ENCODE assay signal across 9 cellular contexts in genomic region chr15:68791431-68792283, GRCh38. TPM values are rescaled to one million over a fixed set of nuclear protein-coding genes. Genes with fewer than 3 reads are reported as not detected.
DNase-seq lines count a peak whose midpoint lies in the region; ATAC-seq and TF ChIP-seq lines count a peak whose summit lies in the region.
"Had no signal": no experiment of that assay in that cellular context is flagged by ENCODE, and none has a peak within 500 bp of the region (broad histone marks: within the 10 kb centered on the region; RNA-seq: fewer than 3 reads in every experiment).

No MANE protein-coding gene starts in this region.

- intact Hi-C loops in lower lobe of right lung (cut with DNase I) = no loop called here

- no peak overlapping the region for H3K4me3 ChIP-seq in lower lobe of right lung

- ATAC-seq in HG03457 (IDR thresholded peaks at IDR 0.05; ENCODE audit: unreplicated experiment) (peak; percentile 46), lower lobe of right lung (peak in 1 of 2 donors; percentile 15), foreskin keratinocyte (no peak)

- peak; percentile 88 for DNase-seq in NK-92 treated with Interleukin-12 subunit alpha and Interleukin-12 subunit beta, amount 100 ng/mL, for 24 hours (lab: John Stamatoyannopoulos, UW)
- no peak for DNase-seq in NK-92 (lab: John Stamatoyannopoulos, UW; ENCODE audit: unreplicated experiment)
- peak; percentile 79 for DNase-seq in activated CD8-positive, alpha-beta memory T cell treated with anti-CD3 and anti-CD28 coated beads for 24 hours
- no peak for DNase-seq in lower lobe of right lung
- no peak for DNase-seq in erythroblast (lab: John Stamatoyannopoulos, UW)
- DNase-seq in SK-N-DZ (ENCODE audit: low spot score) = no peak
- DNase-seq in foreskin keratinocyte = no peak

- TF ChIP-seq POLR2A in erythroblast (IDR thresholded peaks at IDR 0.05; ENCODE audit: low read length) = no peak

- H3K27ac ChIP-seq in lower lobe of right lung = peak overlapping the region; percentile 76
- H3K27ac ChIP-seq in foreskin keratinocyte = no peak overlapping the region
- H3K27ac ChIP-seq: 22Rv1 had no signal

- H3K27me3 ChIP-seq in lower lobe of right lung (ENCODE audit: low read depth) (no peaks in the 10 kb centered on the region), foreskin keratinocyte (no peaks in the 10 kb centered on the region)

- H3K9me3 ChIP-seq in lower lobe of right lung = no peaks in the 10 kb centered on the region

- peaks cover 11% of the 10 kb centered on the region for H3K36me3 ChIP-seq in lower lobe of right lung

- H3K4me1 ChIP-seq in lower lobe of right lung (peaks cover 93% of the 10 kb centered on the region), foreskin keratinocyte (peaks cover 14% of the 10 kb centered on the region)

- TF ChIP-seq CTCF in lower lobe of right lung (IDR thresholded peaks at IDR 0.05) (no peak), foreskin keratinocyte (conservative IDR thresholded peaks at IDR 0.05) (no peak)

RNA-seq across cellular contexts. Expression of gene ANP32A, which starts 29.0 kb away (rescaled TPM):
- 129 TPM for total RNA-seq in lower lobe of right lung
- polyA plus RNA-seq in SK-N-DZ (2014; cell fraction: cytosol; rRNA removed) = 160 and 194 TPM in 2 replicates
- polyA plus RNA-seq in SK-N-DZ (2014; cell fraction: nucleus; rRNA removed) = 68.4 and 81.7 TPM in 2 replicates
- 104 and 145 TPM in 2 replicates for total RNA-seq in foreskin keratinocyte
- 150 and 179 TPM in 2 replicates for polyA plus RNA-seq in foreskin keratinocyte

Comparison
In these comparisons a context has a peak if more than half of its experiments do, and no peak if none do; other contexts are left out.
1. DNase-seq: peak in NK-92 treated with Interleukin-12 subunit alpha and Interleukin-12 subunit beta, amount 100 ng/mL, for 24 hours (single experiment) and activated CD8-positive, alpha-beta memory T cell treated with anti-CD3 and anti-CD28 coated beads for 24 hours (single experiment); none in NK-92 (single experiment), lower lobe of right lung (single experiment), erythroblast (0 of 2), SK-N-DZ (single experiment) and foreskin keratinocyte (0 of 2).